Comparison of ENCODE assay signal across 10 cellular contexts in the genomic region with DNA sequence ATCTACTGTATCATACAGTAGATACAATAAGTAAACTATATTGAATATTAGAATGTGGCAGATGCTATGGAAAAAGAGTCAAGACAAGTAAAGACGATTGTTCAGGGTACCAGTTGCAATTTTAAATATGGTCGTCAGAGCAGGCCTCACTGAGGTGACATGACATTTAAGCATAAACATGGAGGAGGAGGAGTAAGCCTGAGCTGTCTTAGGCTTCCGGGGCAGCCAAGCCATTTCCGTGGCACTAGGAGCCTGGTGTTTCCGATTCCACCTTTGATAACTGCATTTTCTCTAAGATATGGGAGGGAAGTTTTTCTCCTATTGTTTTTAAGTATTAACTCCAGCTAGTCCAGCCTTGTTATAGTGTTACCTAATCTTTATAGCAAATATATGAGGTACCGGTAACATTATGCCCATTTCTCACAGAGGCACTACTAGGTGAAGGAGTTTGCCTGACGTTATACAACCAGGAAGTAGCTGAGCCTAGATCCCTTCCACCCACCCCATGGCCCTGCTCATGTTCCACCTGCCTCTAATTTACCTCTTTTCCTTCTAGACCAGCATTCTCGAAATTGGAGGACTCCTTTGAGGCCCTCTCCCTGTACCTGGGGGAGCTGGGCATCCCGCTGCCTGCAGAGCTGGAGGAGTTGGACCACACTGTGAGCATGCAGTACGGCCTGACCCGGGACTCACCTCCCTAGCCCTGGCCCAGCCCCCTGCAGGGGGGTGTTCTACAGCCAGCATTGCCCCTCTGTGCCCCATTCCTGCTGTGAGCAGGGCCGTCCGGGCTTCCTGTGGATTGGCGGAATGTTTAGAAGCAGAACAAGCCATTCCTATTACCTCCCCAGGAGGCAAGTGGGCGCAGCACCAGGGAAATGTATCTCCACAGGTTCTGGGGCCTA. TPM values are rescaled to one million over a fixed set of nuclear protein-coding genes. Genes with fewer than 3 reads are reported as not detected.
DNase-seq lines count a peak whose midpoint lies in the region; ATAC-seq and TF ChIP-seq lines count a peak whose summit lies in the region.
"Had no signal": no experiment of that assay in that cellular context is flagged by ENCODE, and none has a peak within 500 bp of the region (broad histone marks: within the 10 kb centered on the region; RNA-seq: fewer than 3 reads in every experiment).

No MANE protein-coding gene starts in this region.

- no TSS peak for BruUV-seq in mammary epithelial cell (replicated peaks; lab: Mats Ljungman, UMichigan)

- peaks cover 68% of the 10 kb centered on the region for H3K4me1 Mint-ChIP-seq in activated naive CD8-positive, alpha-beta T cell treated with anti-CD3 and anti-CD28 coated beads for 36 hours
- peaks cover 10 to 26% (median 15%) of the 10 kb centered on the region in 3 donors for H3K4me1 Mint-ChIP-seq in naive B cell
- peaks cover 8% of the 10 kb centered on the region for H3K4me1 Mint-ChIP-seq in type B pancreatic cell (ENCODE audit: unreplicated experiment)

- dilution Hi-C loops in mammary epithelial cell (cut with HindIII; ENCODE audit: low sequenced_read_pairs): loop anchor here (5.0 kb wide), 2 partner anchors 66 to 91 kb away; partner anchors contain the start of gene LIMK2

- no peaks in the 10 kb centered on the region for H3K9me3 Mint-ChIP-seq in activated naive CD8-positive, alpha-beta T cell treated with anti-CD3 and anti-CD28 coated beads for 36 hours
- H3K9me3 Mint-ChIP-seq in naive B cell (no peaks in the 10 kb centered on the region), type B pancreatic cell (no peaks in the 10 kb centered on the region)

- 76% methylated on average over 15 of the region's 15 CpGs for WGBS in mammary epithelial cell (ENCODE audit: low coverage, missing lambda C conversion rate)

- H3K27ac Mint-ChIP-seq in activated naive CD8-positive, alpha-beta T cell treated with anti-CD3 and anti-CD28 coated beads for 36 hours: peak overlapping the region; percentile 82
- H3K27ac Mint-ChIP-seq in naive B cell: peak overlapping the region; percentile 73 to 92 (median 84)
- peak overlapping the region; percentile 39 for H3K27ac Mint-ChIP-seq in type B pancreatic cell

- TF ChIP-seq POLR2A in breast epithelium (IDR thresholded peaks at IDR 0.05): no peak

- H3K79me2 ChIP-seq in mammary epithelial cell (ENCODE audit: insufficient read depth, low read length): peaks cover 8% of the 10 kb centered on the region

- in situ Hi-C loops in mammary epithelial cell (cut with MboI; ENCODE audit: low sequenced_read_pairs in 2 of 2): no loop called here

- peak overlapping the region; percentile 46 to 50 for H3K27ac ChIP-seq in breast epithelium
- no peak overlapping the region for H3K27ac ChIP-seq in mammary epithelial cell (ENCODE audit: insufficient read depth, low read depth, low read length)

- no peaks in the 10 kb centered on the region for H4K20me1 ChIP-seq in mammary epithelial cell (ENCODE audit: insufficient read depth, low read length)

- TF ChIP-seq CTCF in breast epithelium (IDR thresholded peaks at IDR 0.05) (no peak), mammary epithelial cell (conservative IDR thresholded peaks at IDR 0.05 in 1 of 2, IDR thresholded peaks at IDR 0.05 in 1 of 2; ENCODE audit: extremely low read depth in 1 of 2, insufficient read depth in 1 of 2, low read depth in 1 of 2, low read length in 2 of 2) (no peak), type B pancreatic cell (conservative IDR thresholded peaks at IDR 0.05) (no peak)

- no peak overlapping the region for H3K4me3 Mint-ChIP-seq in activated naive CD8-positive, alpha-beta T cell treated with anti-CD3 and anti-CD28 coated beads for 36 hours
- H3K4me3 Mint-ChIP-seq in naive B cell: no peak overlapping the region
- H3K4me3 Mint-ChIP-seq in type B pancreatic cell: no peak overlapping the region

- H3K4me1 ChIP-seq in breast epithelium (peaks cover 0 to 5% of the 10 kb centered on the region in 2 donors), mammary epithelial cell (ENCODE audit: insufficient read depth, low read length) (no peaks in the 10 kb centered on the region)

- H3K36me3 ChIP-seq in breast epithelium (peaks cover 8% of the 10 kb centered on the region), mammary epithelial cell (ENCODE audit: insufficient read depth, low read length) (peaks cover 26% of the 10 kb centered on the region)

- intact Hi-C loops in breast epithelium (cut with DNase I; ENCODE audit: low total_unique reads) (loop anchor here (10.0 kb wide), 1 partner anchor 63 kb away; the partner anchor contains the start of gene LIMK2), mammary epithelial cell (cut with micrococcal nuclease) (no loop called here)

- no peak overlapping the region for H2AFZ ChIP-seq in mammary epithelial cell (ENCODE audit: low read depth, low read length)

- no peaks in the 10 kb centered on the region for H3K27me3 ChIP-seq in breast epithelium
- no peaks in the 10 kb centered on the region for H3K27me3 ChIP-seq in mammary epithelial cell (ENCODE audit: insufficient read depth, low read length)

- DNase-seq in breast epithelium (ENCODE audit: low spot score in 2 of 2): no peak
- DNase-seq in mammary epithelial cell: no peak
- DNase-seq in activated naive CD8-positive, alpha-beta T cell treated with anti-CD3 and anti-CD28 coated beads for 36 hours: no peak
- DNase-seq in naive B cell: no peak
- DNase-seq in type B pancreatic cell (ENCODE audit: extremely low spot score, unreplicated experiment): no peak
- no peak for DNase-seq in NCI-H446 (lab: John Stamatoyannopoulos, UW)
- DNase-seq: midbrain, SK-N-SH had no signal

- ATAC-seq in naive B cell (ENCODE audit: low read depth in 2 of 2) (no peak), GM21717 (IDR thresholded peaks at IDR 0.05; ENCODE audit: unreplicated experiment) (no peak), GM18858 (IDR thresholded peaks at IDR 0.05; ENCODE audit: unreplicated experiment) (no peak)

- no peak overlapping the region for H3K4me2 ChIP-seq in mammary epithelial cell (ENCODE audit: insufficient read depth, low read depth, low read length)
- H3K4me2 ChIP-seq: SK-N-SH had no signal

- no peak overlapping the region for H3K9ac ChIP-seq in mammary epithelial cell (ENCODE audit: insufficient read depth, low read length)
- H3K9ac ChIP-seq: SK-N-SH had no signal

- CTCF ChIA-PET in mammary epithelial cell (lab: Charles Lee; ENCODE audit: low non-redundant PET): no interaction called here

- H3K27me3 Mint-ChIP-seq in activated naive CD8-positive, alpha-beta T cell treated with anti-CD3 and anti-CD28 coated beads for 36 hours: no peaks in the 10 kb centered on the region
- no peaks in the 10 kb centered on the region for H3K27me3 Mint-ChIP-seq in naive B cell
- H3K27me3 Mint-ChIP-seq in type B pancreatic cell: no peaks in the 10 kb centered on the region

- peaks cover 50% of the 10 kb centered on the region for H3K36me3 Mint-ChIP-seq in activated naive CD8-positive, alpha-beta T cell treated with anti-CD3 and anti-CD28 coated beads for 36 hours
- H3K36me3 Mint-ChIP-seq in naive B cell (peaks cover 1 to 7% of the 10 kb centered on the region in 2 donors), type B pancreatic cell (peaks cover 18% of the 10 kb centered on the region)

- H3K4me3 ChIP-seq in breast epithelium: no peak overlapping the region
- H3K4me3 ChIP-seq in mammary epithelial cell (replicated peaks in 1 of 3; ENCODE audit: insufficient read depth in 1 of 3, low read depth in 2 of 3, low read length in 3 of 3): no peak overlapping the region

- H3K9me3 ChIP-seq in breast epithelium (no peaks in the 10 kb centered on the region), mammary epithelial cell (replicated peaks; ENCODE audit: insufficient read depth, low read length) (no peaks in the 10 kb centered on the region)
- H3K9me3 ChIP-seq: SK-N-SH had no signal

RNA-seq across cellular contexts. Expression of gene PIK3IP1, which starts 14.3 kb away (rescaled TPM):
- total RNA-seq in breast epithelium: 100 to 1,000 TPM in 1 of 3 donors, 10 to 100 TPM in 2; 43.3 to 109 (median 72.5) TPM
- 10 to 100 TPM in 1 of 2 donors, 1 to 10 TPM in 1; 2.9 to 14.2 TPM for total RNA-seq in mammary epithelial cell
- 2.8 TPM for polyA plus RNA-seq in mammary epithelial cell
- 0.31 TPM for polyA minus RNA-seq in mammary epithelial cell
- total RNA-seq in activated naive CD8-positive, alpha-beta T cell treated with anti-CD3 and anti-CD28 coated beads for 36 hours: 10 to 100 TPM; 10.7 to 11.3 TPM
- polyA plus RNA-seq in naive B cell (ENCODE audit: low read depth in 6 of 6): 100 to 1,000 TPM; 107 to 235 (median 181) TPM
- 21.0 and 36.8 TPM in 2 replicates for total RNA-seq in type B pancreatic cell (ENCODE audit: low replicate concordance)
